8 cellular contexts compared by ENCODE assay signal in the genomic region with DNA sequence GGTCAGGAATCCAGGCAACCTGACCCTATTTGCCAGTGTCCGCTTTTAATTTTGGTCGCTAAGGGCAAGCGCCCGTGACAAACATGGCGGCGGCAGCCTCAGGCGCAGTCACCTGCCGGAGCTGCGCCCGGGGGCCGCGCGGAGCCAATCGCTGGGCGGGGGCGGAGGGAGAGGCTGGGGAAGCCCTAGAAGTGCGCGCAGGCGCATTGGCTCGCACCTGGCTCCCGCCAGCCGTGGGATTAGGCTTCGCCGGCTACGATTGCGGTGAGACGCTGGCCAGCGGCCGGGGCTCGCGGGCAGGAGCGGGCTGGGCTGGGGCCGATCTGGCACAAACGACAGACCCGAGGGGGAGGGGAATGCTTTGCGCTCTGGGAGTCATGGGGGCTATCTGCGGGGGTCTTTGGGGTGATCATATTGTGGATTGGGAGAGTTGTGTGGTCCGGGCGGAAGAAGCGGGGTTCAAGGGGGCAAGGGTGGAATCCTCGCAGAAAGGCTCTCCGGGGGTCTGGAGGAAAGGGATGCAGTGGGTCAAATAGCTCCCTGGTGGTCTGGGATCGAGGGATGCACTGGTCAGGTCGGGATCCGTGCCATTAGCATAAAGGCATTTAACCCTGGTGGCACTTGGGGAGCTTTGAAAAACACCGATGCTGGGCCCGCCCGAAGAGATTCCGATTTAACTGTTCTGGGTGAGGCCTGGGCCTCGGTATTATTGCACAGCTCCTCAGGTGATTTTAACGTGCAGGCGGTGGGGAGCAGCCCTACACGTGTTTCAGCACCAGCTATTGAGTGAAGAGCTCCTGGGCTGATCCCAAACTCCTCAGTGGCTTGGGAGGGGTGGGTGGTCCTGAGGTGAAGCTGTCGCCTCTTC. TPM values are rescaled to one million over a fixed set of nuclear protein-coding genes. Genes with fewer than 3 reads are reported as not detected.
DNase-seq lines count a peak whose midpoint lies in the region; ATAC-seq and TF ChIP-seq lines count a peak whose summit lies in the region.

No MANE protein-coding gene starts in this region.

- H3K4me3 ChIP-seq in lower leg skin (ENCODE audit: low read depth, poor library complexity, severe bottlenecking): peak overlapping the region; percentile 26

- peak; percentile 68 for ATAC-seq in HG03457 (IDR thresholded peaks at IDR 0.05; ENCODE audit: unreplicated experiment)

- DNase-seq in Ammon's horn (ENCODE audit: low spot score) (peak; percentile 91), GM19240 (ENCODE audit: insufficient read length, low spot score) (peak; percentile 97), NCI-H69 (lab: John Stamatoyannopoulos, UW) (peak; percentile 94), lower leg skin (ENCODE audit: low spot score in 2 of 2) (peak; percentile 86 to 97)
- peak; percentile 92 to 94 for DNase-seq in activated CD4-positive, alpha-beta T cell treated with anti-CD3 and anti-CD28 coated beads, Interleukin-2, amount 50 U/mL, for 4 hours
- DNase-seq in stimulated activated CD4-positive, alpha-beta T cell treated with anti-CD3 and anti-CD28 coated beads, Interleukin-4, amount 100 ng/mL, for 48 hours (ENCODE audit: low read depth in 2 of 2): peak; percentile 94 to 95

- intact Hi-C loops in dendritic cell treated with granulocyte-macrophage colony-stimulating factor and Interleukin-4, amounts not matched to agents 40 ng/mL and 50 ng/mL, for 4 days (cut with micrococcal nuclease): no loop called here
- intact Hi-C loops in lower leg skin (cut with DNase I; ENCODE audit: low total_unique reads): no loop called here

- H3K27me3 Mint-ChIP-seq in dendritic cell treated with granulocyte-macrophage colony-stimulating factor and Interleukin-4, amounts not matched to agents 40 ng/mL and 50 ng/mL, for 4 days: peaks cover 20% of the 10 kb centered on the region

- H3K9me3 Mint-ChIP-seq in dendritic cell treated with granulocyte-macrophage colony-stimulating factor and Interleukin-4, amounts not matched to agents 40 ng/mL and 50 ng/mL, for 4 days: no peaks in the 10 kb centered on the region

- no peak for TF ChIP-seq CTCF in lower leg skin (IDR thresholded peaks at IDR 0.05)

- no peak for TF ChIP-seq POLR2A in lower leg skin (IDR thresholded peaks at IDR 0.05)

- H3K27ac Mint-ChIP-seq in dendritic cell treated with granulocyte-macrophage colony-stimulating factor and Interleukin-4, amounts not matched to agents 40 ng/mL and 50 ng/mL, for 4 days: peak overlapping the region; percentile 89

- peaks cover 34% of the 10 kb centered on the region for H3K4me1 Mint-ChIP-seq in dendritic cell treated with granulocyte-macrophage colony-stimulating factor and Interleukin-4, amounts not matched to agents 40 ng/mL and 50 ng/mL, for 4 days (ENCODE audit: low read depth)

- peaks cover 6% of the 10 kb centered on the region for H3K36me3 Mint-ChIP-seq in dendritic cell treated with granulocyte-macrophage colony-stimulating factor and Interleukin-4, amounts not matched to agents 40 ng/mL and 50 ng/mL, for 4 days (ENCODE audit: low read depth)

- WGBS in lower leg skin, 2 donors: 4 to 5% methylated on average over 40 to 53 of the region's 54 CpGs

- peak overlapping the region; percentile 85 for H3K4me3 Mint-ChIP-seq in dendritic cell treated with granulocyte-macrophage colony-stimulating factor and Interleukin-4, amounts not matched to agents 40 ng/mL and 50 ng/mL, for 4 days

RNA-seq across cellular contexts. Expression of gene C10orf95, which starts 10.1 kb away (rescaled TPM):
- total RNA-seq in lower leg skin: 10 to 100 TPM in 3 of 4 donors, 1 to 10 TPM in 1; 7.6 to 17.3 (median 11.5) TPM

RNA-seq across cellular contexts. Expression of gene CUEDC2, which starts 29.0 kb away (rescaled TPM):
- 10 to 100 TPM; 30.3 to 51.2 (median 32.7) TPM for total RNA-seq in lower leg skin

RNA-seq across cellular contexts. Expression of gene FBXL15, which starts 40.8 kb away (rescaled TPM):
- 10 to 100 TPM; 18.2 to 25.3 (median 19.1) TPM for total RNA-seq in lower leg skin

RNA-seq across cellular contexts. Expression of gene ACTR1A, which starts 41.1 kb away (rescaled TPM):
- 100 to 1,000 TPM in 2 of 4 donors, 10 to 100 TPM in 2; 77.7 to 131 (median 106) TPM for total RNA-seq in lower leg skin

RNA-seq across cellular contexts. Expression of gene SUFU, which starts 42.4 kb away (rescaled TPM):
- 10 to 100 TPM; 15.8 to 19.8 (median 18.0) TPM for total RNA-seq in lower leg skin

Comparison
In these comparisons a context has a peak if more than half of its experiments do, and no peak if none do; other contexts are left out.
1. Peak in every context shown above with its lines: DNase-seq, ATAC-seq and H3K4me3 ChIP-seq.